ENCODE assay signal across 19 cellular contexts in the genomic region with DNA sequence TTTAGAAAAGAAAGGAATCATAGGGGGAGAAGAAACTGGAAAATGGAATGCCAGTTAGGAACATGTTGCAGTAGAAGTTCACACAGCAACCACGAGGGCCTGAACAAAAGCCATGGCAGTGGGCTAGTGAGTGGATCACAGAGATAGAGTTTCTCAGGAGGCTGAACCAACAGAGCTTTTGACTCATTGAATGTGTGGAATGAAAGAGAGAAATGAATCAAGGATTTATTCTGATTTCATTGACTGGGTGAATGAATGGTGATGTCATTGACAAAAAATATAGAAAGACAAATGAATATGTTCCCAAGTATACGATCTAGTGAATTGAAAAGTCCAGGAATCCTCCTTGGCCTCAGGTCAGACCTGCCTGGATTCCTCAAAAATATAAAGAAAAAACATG.
DNase-seq lines count a peak whose midpoint lies in the region; ATAC-seq, FAIRE-seq and TF ChIP-seq lines count a peak whose summit lies in the region.
"Had no signal": no experiment of that assay in that cellular context is flagged by ENCODE, and none has a peak within 500 bp of the region (broad histone marks: within the 10 kb centered on the region; RNA-seq: fewer than 3 reads in every experiment).

No MANE protein-coding gene starts in this region.

- TF ChIP-seq POLR2A in HepG2 (IDR thresholded peaks at IDR 0.05; ENCODE audit: insufficient read depth in 1 of 2, low read depth in 2 of 2, low read length in 2 of 2): no peak
- no peak for TF ChIP-seq POLR2A in right lobe of liver (IDR thresholded peaks at IDR 0.05)
- no peak for TF ChIP-seq POLR2A in vagina (IDR thresholded peaks at IDR 0.05)

- CTCF ChIA-PET in HepG2 (lab: Yijun Ruan, JAX; ENCODE audit: low intra/inter-chr PET ratio, low total read pairs): no interaction called here

- no TSS peak for BruUV-seq in HepG2 (replicated peaks; lab: Mats Ljungman, UMichigan)

- no peaks in the 10 kb centered on the region for H3K79me2 ChIP-seq in HepG2 (ENCODE audit: insufficient read depth, low read length)

- TF ChIP-seq CTCF in HepG2 (CRISPR knock-in tag; IDR thresholded peaks at IDR 0.05): no peak
- TF ChIP-seq CTCF in right lobe of liver (IDR thresholded peaks at IDR 0.05): no peak
- no peak for TF ChIP-seq CTCF in chondrocyte (IDR thresholded peaks at IDR 0.05)
- no peak for TF ChIP-seq CTCF in vagina (IDR thresholded peaks at IDR 0.05)

- peaks cover 14% of the 10 kb centered on the region for H3K36me3 Mint-ChIP-seq in chondrocyte (ENCODE audit: low read depth)

- ATAC-seq in HepG2 (no peak), right lobe of liver (no peak)
- ATAC-seq: activated CD8-positive, alpha-beta T cell treated with anti-CD3 and anti-CD28 coated beads, Interleukin-2, amount 10 ng/mL, durations not matched to agents 7 days and 5 days had no signal

- H3K36me3 ChIP-seq in HepG2 (replicated peaks in 1 of 2; ENCODE audit: control insufficient read depth in 1 of 2, insufficient read depth in 2 of 2, low read length in 2 of 2) (no peaks in the 10 kb centered on the region), right lobe of liver (no peaks in the 10 kb centered on the region), vagina (no peaks in the 10 kb centered on the region)
- H3K36me3 ChIP-seq: ascending aorta, ovary had no signal

- H3K27me3 ChIP-seq in HepG2 (ENCODE audit: control insufficient read depth in 1 of 2, insufficient read depth in 2 of 2, low read length in 2 of 2) (no peaks in the 10 kb centered on the region), right lobe of liver (no peaks in the 10 kb centered on the region), vagina (no peaks in the 10 kb centered on the region)
- H3K27me3 ChIP-seq: ascending aorta, ovary, stomach had no signal

- H2AFZ ChIP-seq in HepG2 (ENCODE audit: low read length): no peak overlapping the region

- H3K27ac Mint-ChIP-seq in chondrocyte (ENCODE audit: unreplicated experiment): peak overlapping the region; percentile 32
- H3K27ac Mint-ChIP-seq: activated CD8-positive, alpha-beta T cell treated with anti-CD3 and anti-CD28 coated beads, Interleukin-2, amount 10 ng/mL, durations not matched to agents 7 days and 5 days; activated T-helper 2 cell treated with anti-CD3 and anti-CD28 coated beads, Interferon-gamma antibody, Interleukin-2, Interleukin-4, amounts not matched to agents 10 μg/mL and 5 μg/mL and 100 μg/mL, durations not matched to agents 14 hours and 24 hours and 36 hours had no signal

- peaks cover 23% of the 10 kb centered on the region for H3K4me1 Mint-ChIP-seq in chondrocyte (ENCODE audit: low read depth)

- no peaks in the 10 kb centered on the region for H3K9me3 ChIP-seq in HepG2 (ENCODE audit: low read length)
- peaks cover 0 to 4% (median 0%) of the 10 kb centered on the region in 4 donors for H3K9me3 ChIP-seq in right lobe of liver
- H3K9me3 ChIP-seq in vagina: no peaks in the 10 kb centered on the region
- H3K9me3 ChIP-seq: ascending aorta, ovary, stomach had no signal

- H3K4me1 ChIP-seq in HepG2 (ENCODE audit: insufficient read depth, low read length): no peaks in the 10 kb centered on the region
- no peaks in the 10 kb centered on the region for H3K4me1 ChIP-seq in right lobe of liver
- no peaks in the 10 kb centered on the region for H3K4me1 ChIP-seq in vagina
- H3K4me1 ChIP-seq: ascending aorta, stomach had no signal

- TF ChIP-seq RAD21 in HepG2 (CRISPR knock-in tag; IDR thresholded peaks at IDR 0.05): no peak

- H3K4me3 ChIP-seq in HepG2 (replicated peaks in 1 of 3; ENCODE audit: insufficient read depth in 1 of 3, low read depth in 2 of 3, low read length in 3 of 3): no peak overlapping the region
- H3K4me3 ChIP-seq in right lobe of liver: no peak overlapping the region
- no peak overlapping the region for H3K4me3 ChIP-seq in vagina
- H3K4me3 ChIP-seq: ascending aorta, ovary, stomach had no signal

- H3K9ac ChIP-seq in HepG2 (ENCODE audit: insufficient read depth, low read depth, low read length): no peak overlapping the region

- DNase-seq in HepG2 (ENCODE audit: low spot score) (no peak), right lobe of liver (no peak), chondrocyte (ENCODE audit: low spot score) (no peak), lung microvascular endothelial cell (ENCODE audit: low read depth in 2 of 2) (peak; percentile 2 to 25), vagina (ENCODE audit: extremely low spot score in 2 of 2) (no peak), medulla oblongata (ENCODE audit: extremely low spot score) (no peak), NCI-H187 treated with DMSO at 0.1 percent for 48 hours (lab: John Stamatoyannopoulos, UW) (no peak)
- no peak for DNase-seq in stimulated activated CD4-positive, alpha-beta T cell treated with anti-CD3 and anti-CD28 coated beads, Interleukin-4, amount 100 ng/mL, for 24 hours
- DNase-seq: activated CD8-positive, alpha-beta T cell treated with anti-CD3 and anti-CD28 coated beads, Interleukin-2, amount 10 ng/mL, durations not matched to agents 7 days and 5 days; effector memory CD4-positive, alpha-beta T cell; H7; NCI-H1694; NCI-H524 treated with DMSO at 0.1 percent for 48 hours; ovary; stimulated activated CD4-positive, alpha-beta T cell treated with anti-CD3 and anti-CD28 coated beads, Interleukin-12 subunit alpha, Interleukin-12 subunit beta, amount 100 ng/mL, for 4 hours; stomach had no signal

- in situ Hi-C loops in HepG2 (cut with HindIII; ENCODE audit: extremely low pct_ligation_motif_present, low pct_unique_long_range_greater_than_20kb): no loop called here

- peaks cover 8% of the 10 kb centered on the region for H3K9me3 Mint-ChIP-seq in chondrocyte (ENCODE audit: low read depth)
- H3K9me3 Mint-ChIP-seq: activated T-helper 2 cell treated with anti-CD3 and anti-CD28 coated beads, Interferon-gamma antibody, Interleukin-2, Interleukin-4, amounts not matched to agents 10 μg/mL and 5 μg/mL and 100 μg/mL, durations not matched to agents 14 hours and 24 hours and 36 hours had no signal

- 1% methylated on average over 2 of the region's 2 CpGs for WGBS in HepG2 (ENCODE audit: low lambda C conversion rate)
- 36% methylated on average over 2 of the region's 2 CpGs for WGBS in right lobe of liver (ENCODE audit: insufficient coverage, low coverage, low lambda C conversion rate, missing lambda C conversion rate)

- POLR2A ChIA-PET in HepG2 (lab: Yijun Ruan, JAX): no interaction called here

- H3K27ac ChIP-seq in HepG2 (ENCODE audit: extremely low read length, insufficient read depth, low read length) (no peak overlapping the region), right lobe of liver (peak overlapping the region in 1 of 3 donors; percentile 16), vagina (peak overlapping the region; percentile 12)
- H3K27ac ChIP-seq: ascending aorta, ovary, stomach had no signal

- no peak for FAIRE-seq in HepG2 (lab: Jason Lieb, UNC)
- FAIRE-seq: islet of Langerhans had no signal

- no peaks in the 10 kb centered on the region for H4K20me1 ChIP-seq in HepG2 (ENCODE audit: insufficient read depth, low read length)

- no peak for TF ChIP-seq EP300 in HepG2 (IDR thresholded peaks at IDR 0.05; ENCODE audit: low read depth in 2 of 2, low read length in 2 of 2)
- no peak for TF ChIP-seq EP300 in HepG2 (CRISPR knock-in tag; IDR thresholded peaks at IDR 0.05; ENCODE audit: borderline replicate concordance)

- intact Hi-C loops in HepG2 (cut with micrococcal nuclease; ENCODE audit: unreplicated experiment) (no loop called here), right lobe of liver (cut with DNase I) (no loop called here), vagina (cut with DNase I) (no loop called here)

- no peaks in the 10 kb centered on the region for H3K27me3 Mint-ChIP-seq in chondrocyte (ENCODE audit: low read depth)

- no peak overlapping the region for H3K4me3 Mint-ChIP-seq in chondrocyte (ENCODE audit: unreplicated experiment)
- H3K4me3 Mint-ChIP-seq: activated CD8-positive, alpha-beta T cell treated with anti-CD3 and anti-CD28 coated beads, Interleukin-2, amount 10 ng/mL, durations not matched to agents 7 days and 5 days had no signal

- H3K4me2 ChIP-seq in HepG2 (ENCODE audit: low read depth, low read length): no peak overlapping the region

TF ChIP-seq in HepG2, 621 proteins besides CTCF, POLR2A, EP300 and RAD21:
- TF ChIP-seq, protein P1, sequence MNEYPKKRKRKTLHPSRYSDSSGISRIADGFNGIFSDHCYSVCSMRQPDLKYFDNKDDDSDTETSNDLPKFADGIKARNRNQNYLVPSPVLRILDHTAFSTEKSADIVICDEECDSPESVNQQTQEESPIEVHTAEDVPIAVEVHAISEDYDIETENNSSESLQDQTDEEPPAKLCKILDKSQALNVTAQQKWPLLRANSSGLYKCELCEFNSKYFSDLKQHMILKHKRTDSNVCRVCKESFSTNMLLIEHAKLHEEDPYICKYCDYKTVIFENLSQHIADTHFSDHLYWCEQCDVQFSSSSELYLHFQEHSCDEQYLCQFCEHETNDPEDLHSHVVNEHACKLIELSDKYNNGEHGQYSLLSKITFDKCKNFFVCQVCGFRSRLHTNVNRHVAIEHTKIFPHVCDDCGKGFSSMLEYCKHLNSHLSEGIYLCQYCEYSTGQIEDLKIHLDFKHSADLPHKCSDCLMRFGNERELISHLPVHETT (CRISPR knock-in tag; conservative IDR thresholded peaks at IDR 0.05): no peak
- peak; percentile 57 for TF ChIP-seq ATF7 (IDR thresholded peaks at IDR 0.05)
- TF ChIP-seq ATF7 (CRISPR knock-in tag; IDR thresholded peaks at IDR 0.05): no peak

Comparison
In these comparisons a context has a peak if more than half of its experiments do, and no peak if none do; other contexts are left out.
1. DNase-seq: peak in lung microvascular endothelial cell (2 of 2); none in HepG2 (single experiment), right lobe of liver (0 of 3), chondrocyte (single experiment), vagina (0 of 2), medulla oblongata (single experiment), stimulated activated CD4-positive, alpha-beta T cell treated with anti-CD3 and anti-CD28 coated beads, Interleukin-4, amount 100 ng/mL, for 24 hours (single experiment) and NCI-H187 treated with DMSO at 0.1 percent for 48 hours (single experiment).